ENCODE assay signal across 1 cellular context in the genomic region with DNA sequence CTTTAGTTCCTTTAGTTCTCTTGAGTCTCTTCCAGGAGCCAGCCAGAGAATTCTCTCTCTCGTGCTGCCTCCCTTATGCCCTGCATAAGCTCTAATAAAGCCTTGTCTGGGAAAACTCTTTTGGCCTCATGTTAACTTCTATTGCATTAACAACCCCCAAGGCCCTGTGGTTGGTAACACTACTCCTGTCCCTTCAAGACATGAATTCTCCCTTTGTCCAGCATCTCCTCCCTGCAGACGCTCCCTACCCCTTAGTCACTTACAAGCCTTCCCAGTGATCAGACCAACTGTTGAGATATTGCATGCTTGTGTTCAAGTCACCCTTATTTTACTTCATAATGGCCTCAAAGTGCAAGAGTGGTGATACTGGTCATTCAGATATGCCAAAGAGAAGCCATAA.
TF ChIP-seq lines count a peak whose summit lies in the region.

No MANE protein-coding gene starts in this region.

TF ChIP-seq in GM23338, 12 proteins besides CTCF, POLR2A, EP300 and RAD21 (continued from another document):
- TF ChIP-seq, protein P1, sequence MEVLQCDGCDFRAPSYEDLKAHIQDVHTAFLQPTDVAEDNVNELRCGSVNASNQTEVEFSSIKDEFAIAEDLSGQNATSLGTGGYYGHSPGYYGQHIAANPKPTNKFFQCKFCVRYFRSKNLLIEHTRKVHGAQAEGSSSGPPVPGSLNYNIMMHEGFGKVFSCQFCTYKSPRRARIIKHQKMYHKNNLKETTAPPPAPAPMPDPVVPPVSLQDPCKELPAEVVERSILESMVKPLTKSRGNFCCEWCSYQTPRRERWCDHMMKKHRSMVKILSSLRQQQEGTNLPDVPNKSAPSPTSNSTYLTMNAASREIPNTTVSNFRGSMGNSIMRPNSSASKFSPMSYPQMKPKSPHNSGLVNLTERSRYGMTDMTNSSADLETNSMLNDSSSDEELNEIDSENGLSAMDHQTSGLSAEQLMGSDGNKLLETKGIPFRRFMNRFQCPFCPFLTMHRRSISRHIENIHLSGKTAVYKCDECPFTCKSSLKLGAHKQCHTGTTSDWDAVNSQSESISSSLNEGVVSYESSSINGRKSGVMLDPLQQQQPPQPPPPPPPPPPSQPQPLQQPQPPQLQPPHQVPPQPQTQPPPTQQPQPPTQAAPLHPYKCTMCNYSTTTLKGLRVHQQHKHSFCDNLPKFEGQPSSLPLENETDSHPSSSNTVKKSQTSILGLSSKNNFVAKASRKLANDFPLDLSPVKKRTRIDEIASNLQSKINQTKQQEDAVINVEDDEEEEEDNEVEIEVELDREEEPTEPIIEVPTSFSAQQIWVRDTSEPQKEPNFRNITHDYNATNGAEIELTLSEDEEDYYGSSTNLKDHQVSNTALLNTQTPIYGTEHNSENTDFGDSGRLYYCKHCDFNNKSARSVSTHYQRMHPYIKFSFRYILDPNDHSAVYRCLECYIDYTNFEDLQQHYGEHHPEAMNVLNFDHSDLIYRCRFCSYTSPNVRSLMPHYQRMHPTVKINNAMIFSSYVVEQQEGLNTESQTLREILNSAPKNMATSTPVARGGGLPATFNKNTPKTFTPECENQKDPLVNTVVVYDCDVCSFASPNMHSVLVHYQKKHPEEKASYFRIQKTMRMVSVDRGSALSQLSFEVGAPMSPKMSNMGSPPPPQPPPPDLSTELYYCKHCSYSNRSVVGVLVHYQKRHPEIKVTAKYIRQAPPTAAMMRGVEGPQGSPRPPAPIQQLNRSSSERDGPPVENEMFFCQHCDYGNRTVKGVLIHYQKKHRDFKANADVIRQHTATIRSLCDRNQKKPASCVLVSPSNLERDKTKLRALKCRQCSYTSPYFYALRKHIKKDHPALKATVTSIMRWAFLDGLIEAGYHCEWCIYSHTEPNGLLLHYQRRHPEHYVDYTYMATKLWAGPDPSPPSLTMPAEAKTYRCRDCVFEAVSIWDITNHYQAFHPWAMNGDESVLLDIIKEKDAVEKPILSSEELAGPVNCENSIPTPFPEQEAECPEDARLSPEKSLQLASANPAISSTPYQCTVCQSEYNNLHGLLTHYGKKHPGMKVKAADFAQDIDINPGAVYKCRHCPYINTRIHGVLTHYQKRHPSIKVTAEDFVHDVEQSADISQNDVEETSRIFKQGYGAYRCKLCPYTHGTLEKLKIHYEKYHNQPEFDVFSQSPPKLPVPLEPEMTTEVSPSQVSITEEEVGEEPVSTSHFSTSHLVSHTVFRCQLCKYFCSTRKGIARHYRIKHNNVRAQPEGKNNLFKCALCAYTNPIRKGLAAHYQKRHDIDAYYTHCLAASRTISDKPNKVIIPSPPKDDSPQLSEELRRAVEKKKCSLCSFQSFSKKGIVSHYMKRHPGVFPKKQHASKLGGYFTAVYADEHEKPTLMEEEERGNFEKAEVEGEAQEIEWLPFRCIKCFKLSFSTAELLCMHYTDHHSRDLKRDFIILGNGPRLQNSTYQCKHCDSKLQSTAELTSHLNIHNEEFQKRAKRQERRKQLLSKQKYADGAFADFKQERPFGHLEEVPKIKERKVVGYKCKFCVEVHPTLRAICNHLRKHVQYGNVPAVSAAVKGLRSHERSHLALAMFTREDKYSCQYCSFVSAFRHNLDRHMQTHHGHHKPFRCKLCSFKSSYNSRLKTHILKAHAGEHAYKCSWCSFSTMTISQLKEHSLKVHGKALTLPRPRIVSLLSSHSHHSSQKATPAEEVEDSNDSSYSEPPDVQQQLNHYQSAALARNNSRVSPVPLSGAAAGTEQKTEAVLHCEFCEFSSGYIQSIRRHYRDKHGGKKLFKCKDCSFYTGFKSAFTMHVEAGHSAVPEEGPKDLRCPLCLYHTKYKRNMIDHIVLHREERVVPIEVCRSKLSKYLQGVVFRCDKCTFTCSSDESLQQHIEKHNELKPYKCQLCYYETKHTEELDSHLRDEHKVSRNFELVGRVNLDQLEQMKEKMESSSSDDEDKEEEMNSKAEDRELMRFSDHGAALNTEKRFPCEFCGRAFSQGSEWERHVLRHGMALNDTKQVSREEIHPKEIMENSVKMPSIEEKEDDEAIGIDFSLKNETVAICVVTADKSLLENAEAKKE (CRISPR knock-in tag; IDR thresholded peaks at IDR 0.05), result no peak
- TF ChIP-seq NANOG (IDR thresholded peaks at IDR 0.05; ENCODE audit: borderline replicate concordance), result no peak
- TF ChIP-seq POLR2AphosphoS5 (IDR thresholded peaks at IDR 0.05; ENCODE audit: low read depth), result no peak
TF ChIP-seq in GM23338: peak in this region for 0.
